ENCODE assay signal across 8 cellular contexts in genomic region chr1:99707535-99708142, GRCh38. TPM values are rescaled to one million over a fixed set of nuclear protein-coding genes. Genes with fewer than 3 reads are reported as not detected.
DNase-seq lines count a peak whose midpoint lies in the region; ATAC-seq and TF ChIP-seq lines count a peak whose summit lies in the region.

No MANE protein-coding gene starts in this region.

- WGBS in mammary epithelial cell (ENCODE audit: low coverage, missing lambda C conversion rate): 26% methylated on average over 4 of the region's 4 CpGs

- ATAC-seq in GM18498 (IDR thresholded peaks at IDR 0.05; ENCODE audit: unreplicated experiment) (peak; percentile 77), HG02981 (IDR thresholded peaks at IDR 0.05; ENCODE audit: unreplicated experiment) (peak; percentile 87)

- in situ Hi-C loops in mammary epithelial cell (cut with MboI; ENCODE audit: low sequenced_read_pairs in 2 of 2): loop anchor here (25.0 kb wide), 2 partner anchors 545 to 920 kb away; no protein-coding TSS in a partner anchor

- H3K27ac ChIP-seq in A673 (ENCODE audit: low read depth, low read length, poor library complexity, severe bottlenecking) (no peak overlapping the region), mammary epithelial cell (ENCODE audit: insufficient read depth, low read depth, low read length) (no peak overlapping the region)

- H3K79me2 ChIP-seq in mammary epithelial cell (ENCODE audit: insufficient read depth, low read length): no peaks in the 10 kb centered on the region

- TF ChIP-seq CTCF in A673 (conservative IDR thresholded peaks at IDR 0.05; ENCODE audit: low read depth, low read length) (peak; percentile 92), mammary epithelial cell (conservative IDR thresholded peaks at IDR 0.05 in 1 of 2, IDR thresholded peaks at IDR 0.05 in 1 of 2; ENCODE audit: extremely low read depth in 1 of 2, insufficient read depth in 1 of 2, low read depth in 1 of 2, low read length in 2 of 2) (peak; percentile 84 to 89), kidney epithelial cell (IDR thresholded peaks at IDR 0.05; ENCODE audit: insufficient read depth, low read length, poor library complexity, severe bottlenecking) (peak; percentile 76)

- POLR2A ChIA-PET in A673 (lab: Charles Lee; ENCODE audit: low non-redundant PET): no interaction called here

- H3K4me1 ChIP-seq in A673 (ENCODE audit: insufficient read depth, low read length, poor library complexity, severe bottlenecking) (no peaks in the 10 kb centered on the region), mammary epithelial cell (ENCODE audit: insufficient read depth, low read length) (no peaks in the 10 kb centered on the region)

- H3K36me3 ChIP-seq in A673 (ENCODE audit: insufficient read depth, low read length, poor library complexity, severe bottlenecking) (no peaks in the 10 kb centered on the region), mammary epithelial cell (ENCODE audit: insufficient read depth, low read length) (peaks cover 3% of the 10 kb centered on the region), kidney epithelial cell (ENCODE audit: control insufficient read depth, insufficient read depth, low read length) (peaks cover 2% of the 10 kb centered on the region)

- no peak overlapping the region for H2AFZ ChIP-seq in mammary epithelial cell (ENCODE audit: low read depth, low read length)

- intact Hi-C loops in A673 (cut with micrococcal nuclease; ENCODE audit: unreplicated experiment) (loop anchor here (1.0 to 10.0 kb wide), 5 partner anchors 213 to 953 kb away; no protein-coding TSS in a partner anchor), mammary epithelial cell (cut with micrococcal nuclease) (loop anchor here (1.0 to 5.0 kb wide), 5 partner anchors 170 to 913 kb away; no protein-coding TSS in a partner anchor)

- H3K9me3 ChIP-seq in A673 (ENCODE audit: low read depth, low read length, poor library complexity, severe bottlenecking) (no peaks in the 10 kb centered on the region), mammary epithelial cell (replicated peaks; ENCODE audit: insufficient read depth, low read length) (no peaks in the 10 kb centered on the region)

- H3K27me3 ChIP-seq in A673 (replicated peaks; ENCODE audit: insufficient read depth, low read depth, low read length, poor library complexity) (no peaks in the 10 kb centered on the region), mammary epithelial cell (ENCODE audit: insufficient read depth, low read length) (no peaks in the 10 kb centered on the region), kidney epithelial cell (ENCODE audit: control insufficient read depth, insufficient read depth, low read length) (no peaks in the 10 kb centered on the region)

- no peak overlapping the region for H3K4me3 ChIP-seq in A673 (ENCODE audit: low read depth, low read length, poor library complexity, severe bottlenecking)
- no peak overlapping the region for H3K4me3 ChIP-seq in mammary epithelial cell (replicated peaks in 1 of 3; ENCODE audit: insufficient read depth in 1 of 3, low read depth in 2 of 3, low read length in 3 of 3)
- H3K4me3 ChIP-seq in kidney epithelial cell (ENCODE audit: low read depth, low read length): no peak overlapping the region

- dilution Hi-C loops in mammary epithelial cell (cut with HindIII; ENCODE audit: low sequenced_read_pairs): no loop called here

- H4K20me1 ChIP-seq in mammary epithelial cell (ENCODE audit: insufficient read depth, low read length): no peaks in the 10 kb centered on the region

- no peak overlapping the region for H3K4me2 ChIP-seq in mammary epithelial cell (ENCODE audit: insufficient read depth, low read depth, low read length)

- BruUV-seq in A673 (replicated peaks; lab: Mats Ljungman, UMichigan) (no TSS peak), mammary epithelial cell (replicated peaks; lab: Mats Ljungman, UMichigan) (TSS peak; percentile 35)

- DNase-seq in A673 (ENCODE audit: low spot score) (peak; percentile 73), NCI-H2081 (lab: John Stamatoyannopoulos, UW) (peak; percentile 43 to 58), UCSD-AML1 (lab: John Stamatoyannopoulos, UW; ENCODE audit: unreplicated experiment) (peak; percentile 43), mammary epithelial cell (peak; percentile 38), kidney epithelial cell (ENCODE audit: low read depth) (peak; percentile 10)
- peak; percentile 60 for DNase-seq in stimulated activated CD4-positive, alpha-beta T cell treated with anti-CD3 and anti-CD28 coated beads, Interleukin-4, amount 100 ng/mL, for 24 hours

- no peak overlapping the region for H3K9ac ChIP-seq in mammary epithelial cell (ENCODE audit: insufficient read depth, low read length)

- CTCF ChIA-PET in A673 (lab: Charles Lee): interaction anchor here (0.9 kb wide), 1 partner anchor 527 kb away, joined by 5 read pairs; no protein-coding TSS in a partner anchor
- CTCF ChIA-PET in mammary epithelial cell (lab: Charles Lee; ENCODE audit: low non-redundant PET): no interaction called here

RNA-seq across cellular contexts. Expression of gene FRRS1, which starts 58.8 kb away (rescaled TPM):
- 11.1 and 12.1 TPM in 2 replicates for total RNA-seq in A673 (2021)
- total RNA-seq in mammary epithelial cell: 10 to 100 TPM in 1 of 2 donors, 1 to 10 TPM in 1; 9.9 to 31.0 TPM
- 6.1 TPM for polyA plus RNA-seq in mammary epithelial cell
- polyA minus RNA-seq in mammary epithelial cell: 6.2 TPM
- 1.3 and 2.7 TPM in 2 replicates for total RNA-seq in kidney epithelial cell

Comparison
In these comparisons a context has a peak if more than half of its experiments do, and no peak if none do; other contexts are left out.
1. DNase-seq: peak in every context shown above with its lines; median percentile 73 in A673; 60 in stimulated activated CD4-positive, alpha-beta T cell treated with anti-CD3 and anti-CD28 coated beads, Interleukin-4, amount 100 ng/mL, for 24 hours; 50 in NCI-H2081; 43 in UCSD-AML1; 38 in mammary epithelial cell; 10 in kidney epithelial cell.